In genomic region chr9:117276444-117276843, GRCh38 we compare ENCODE assay signal across 11 cellular contexts.
"Had no signal": no experiment of that assay in that cellular context is flagged by ENCODE, and none has a peak within 500 bp of the region (broad histone marks: within the 10 kb centered on the region; RNA-seq: fewer than 3 reads in every experiment).

No MANE protein-coding gene starts in this region.

- H3K4me3 ChIP-seq: gastrocnemius medialis, upper lobe of left lung had no signal

- H3K9me3 ChIP-seq: gastrocnemius medialis, upper lobe of left lung had no signal

- H3K4me1 ChIP-seq: gastrocnemius medialis, upper lobe of left lung had no signal

- H3K27ac ChIP-seq: epithelial cell of prostate, gastrocnemius medialis, upper lobe of left lung had no signal

- H3K27me3 ChIP-seq: gastrocnemius medialis, upper lobe of left lung had no signal

- ATAC-seq: effector memory CD8-positive, alpha-beta T cell; gastrocnemius medialis had no signal

- DNase-seq: activated CD4-positive, alpha-beta T cell treated with anti-CD3 and anti-CD28 coated beads, Interleukin-2, amount 50 U/mL, for 1 hour; activated effector memory CD4-positive, alpha-beta T cell treated with anti-CD3 and anti-CD28 coated beads, Interleukin-2, amount 50 U/mL, for 16 hours; amygdala; effector memory CD8-positive, alpha-beta T cell; gastrocnemius medialis; islet precursor cell; nephron progenitor cell; stimulated activated CD4-positive, alpha-beta T cell treated with anti-CD3 and anti-CD28 coated beads, Interleukin-12 subunit alpha, Interleukin-12 subunit beta, amount 100 ng/mL, for 4 hours; stimulated activated naive CD4-positive, alpha-beta T cell treated with Interleukin-2 at 50 U/mL for 16 hours; upper lobe of left lung had no signal
